14 cellular contexts compared by ENCODE assay signal in the genomic region with DNA sequence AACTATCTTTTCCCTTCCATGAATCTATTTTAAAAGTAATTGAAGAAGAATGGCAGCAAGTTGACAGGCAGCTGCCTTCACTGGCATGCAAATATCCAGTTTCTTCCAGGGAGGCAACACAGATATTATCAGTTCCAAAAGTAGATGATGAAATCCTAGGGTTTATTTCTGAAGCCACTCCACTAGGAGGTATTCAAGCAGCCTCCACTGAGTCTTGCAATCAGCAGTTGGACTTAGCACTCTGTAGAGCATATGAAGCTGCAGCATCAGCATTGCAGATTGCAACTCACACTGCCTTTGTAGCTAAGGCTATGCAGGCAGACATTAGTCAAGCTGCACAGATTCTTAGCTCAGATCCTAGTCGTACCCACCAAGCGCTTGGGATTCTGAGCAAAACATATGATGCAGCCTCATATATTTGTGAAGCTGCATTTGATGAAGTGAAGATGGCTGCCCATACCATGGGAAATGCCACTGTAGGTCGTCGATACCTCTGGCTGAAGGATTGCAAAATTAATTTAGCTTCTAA. TPM values are rescaled to one million over a fixed set of nuclear protein-coding genes. Genes with fewer than 3 reads are reported as not detected.
DNase-seq lines count a peak whose midpoint lies in the region; TF ChIP-seq lines count a peak whose summit lies in the region.
"Had no signal": no experiment of that assay in that cellular context is flagged by ENCODE, and none has a peak within 500 bp of the region (broad histone marks: within the 10 kb centered on the region; RNA-seq: fewer than 3 reads in every experiment).

No MANE protein-coding gene starts in this region.

- H3K27me3 ChIP-seq in BJ (ENCODE audit: control insufficient read depth, insufficient read depth, low read length), result no peaks in the 10 kb centered on the region
- H3K27me3 ChIP-seq: upper lobe of left lung had no signal

- in situ Hi-C loops in ACHN (cut with HindIII; ENCODE audit: low pct_ligation_motif_present, low pct_unique_long_range_greater_than_20kb, low sequenced_read_pairs), result no loop called here

- H3K36me3 Mint-ChIP-seq in HFFc6 (ENCODE audit: low read depth) (no peaks in the 10 kb centered on the region; the same call in 1 of the 2 replicates), nephron (ENCODE audit: low read depth) (peaks cover 72% of the 10 kb centered on the region)

- no peak for DNase-seq in BJ (ENCODE audit: low read depth)
- peak; percentile 8 for DNase-seq in HFFc6
- peak; percentile 72 for DNase-seq in choroid plexus epithelial cell (ENCODE audit: low read depth)
- no peak for DNase-seq in activated effector memory CD4-positive, alpha-beta T cell treated with Interleukin-2 at 50 U/mL for 16 hours
- DNase-seq in GM20000 (ENCODE audit: low spot score), result no peak
- DNase-seq in ACHN, result no peak
- no peak for DNase-seq in cerebellar nuclear complex (lab: John Stamatoyannopoulos, UW)
- DNase-seq: GDM1, hippocampal formation, naive B cell, NCI-H1105 treated with DMSO at 0.1 percent for 48 hours, NCI-H510A, upper lobe of left lung had no signal

- POLR2A ChIA-PET in BJ (lab: Charles Lee), result no interaction called here

- H3K4me3 ChIP-seq in BJ (ENCODE audit: low read depth, low read length) (no peak overlapping the region), choroid plexus epithelial cell (ENCODE audit: low read depth, low read length) (no peak overlapping the region)
- H3K4me3 ChIP-seq: upper lobe of left lung had no signal

- H3K27me3 Mint-ChIP-seq in HFFc6 (ENCODE audit: insufficient read depth) (no peaks in the 10 kb centered on the region), nephron (ENCODE audit: low read depth) (no peaks in the 10 kb centered on the region)
- H3K27me3 Mint-ChIP-seq: naive B cell had no signal

- H3K27ac Mint-ChIP-seq in HFFc6, result no peak overlapping the region
- H3K27ac Mint-ChIP-seq in nephron, result peak overlapping the region in 2 of 3 experiments; percentile 32 to 72

- TF ChIP-seq CTCF in BJ (IDR thresholded peaks at IDR 0.05; ENCODE audit: insufficient read depth, low read depth, low read length) (peak; percentile 11; the same call in 1 of the 2 replicates), HFFc6 (IDR thresholded peaks at IDR 0.05) (no peak), choroid plexus epithelial cell (conservative IDR thresholded peaks at IDR 0.05; ENCODE audit: low read depth, low read length) (no peak), nephron (IDR thresholded peaks at IDR 0.05; ENCODE audit: unreplicated experiment in 3 of 3) (no peak), GM20000 (IDR thresholded peaks at IDR 0.05; ENCODE audit: extremely low read depth, missing control alignments) (no peak)

- H3K4me3 Mint-ChIP-seq in HFFc6 (no peak overlapping the region), nephron (no peak overlapping the region)
- H3K4me3 Mint-ChIP-seq: naive B cell had no signal

- CTCF ChIA-PET in BJ (lab: Yijun Ruan, JAX), result interaction anchor here (0.8 to 2.8 kb wide), 9 partner anchors 10 to 117 kb away, joined by 3 to 12 read pairs (median 4); no protein-coding TSS in a partner anchor

- H3K9me3 Mint-ChIP-seq in HFFc6, result no peaks in the 10 kb centered on the region
- no peaks in the 10 kb centered on the region for H3K9me3 Mint-ChIP-seq in nephron
- H3K9me3 Mint-ChIP-seq: naive B cell had no signal

- H3K4me1 Mint-ChIP-seq in HFFc6 (ENCODE audit: low read depth) (no peaks in the 10 kb centered on the region), nephron (peaks cover 4% of the 10 kb centered on the region)
- H3K4me1 Mint-ChIP-seq: naive B cell had no signal

- no peaks in the 10 kb centered on the region for H3K36me3 ChIP-seq in BJ (ENCODE audit: control insufficient read depth, insufficient read depth, low read length)

RNA-seq across cellular contexts. Expression of a gene that starts 18.4 kb away (rescaled TPM):
- 22.7 and 36.9 TPM in 2 replicates for polyA plus RNA-seq in BJ (2011; rRNA removed)
- 16.0 and 16.4 TPM in 2 replicates for polyA minus RNA-seq in BJ (2011; rRNA and poly(A)+ RNA removed)
- total RNA-seq in HFFc6 (2021; fragmentation: NEBNext Ultra II Directional; extraction: Animal tissue kit (Norgen Biotek cat#: 25700)), result 100 to 1,000 TPM in 1 of 6 experiments, 10 to 100 TPM in 5; 48.4 to 112 (median 98.2) TPM

RNA-seq across cellular contexts. Expression of a gene that starts 59.7 kb away (rescaled TPM):
- polyA plus RNA-seq in BJ (2011; rRNA removed), result 909 and 920 TPM in 2 replicates
- 356 and 408 TPM in 2 replicates for polyA minus RNA-seq in BJ (2011; rRNA and poly(A)+ RNA removed)
- 100 to 1,000 TPM; 613 to 701 (median 674) TPM for total RNA-seq in HFFc6 (2021; fragmentation: NEBNext Ultra II Directional; extraction: Animal tissue kit (Norgen Biotek cat#: 25700))

Comparison
In these comparisons a context has a peak if more than half of its experiments do, and no peak if none do; other contexts are left out.
1. DNase-seq: peak in HFFc6 (single experiment) and choroid plexus epithelial cell (single experiment); none in BJ (single experiment), activated effector memory CD4-positive, alpha-beta T cell treated with Interleukin-2 at 50 U/mL for 16 hours (single experiment), GM20000 (single experiment), ACHN (single experiment) and cerebellar nuclear complex (0 of 2).